Comparison of ENCODE assay signal across 8 cellular contexts in the genomic region with DNA sequence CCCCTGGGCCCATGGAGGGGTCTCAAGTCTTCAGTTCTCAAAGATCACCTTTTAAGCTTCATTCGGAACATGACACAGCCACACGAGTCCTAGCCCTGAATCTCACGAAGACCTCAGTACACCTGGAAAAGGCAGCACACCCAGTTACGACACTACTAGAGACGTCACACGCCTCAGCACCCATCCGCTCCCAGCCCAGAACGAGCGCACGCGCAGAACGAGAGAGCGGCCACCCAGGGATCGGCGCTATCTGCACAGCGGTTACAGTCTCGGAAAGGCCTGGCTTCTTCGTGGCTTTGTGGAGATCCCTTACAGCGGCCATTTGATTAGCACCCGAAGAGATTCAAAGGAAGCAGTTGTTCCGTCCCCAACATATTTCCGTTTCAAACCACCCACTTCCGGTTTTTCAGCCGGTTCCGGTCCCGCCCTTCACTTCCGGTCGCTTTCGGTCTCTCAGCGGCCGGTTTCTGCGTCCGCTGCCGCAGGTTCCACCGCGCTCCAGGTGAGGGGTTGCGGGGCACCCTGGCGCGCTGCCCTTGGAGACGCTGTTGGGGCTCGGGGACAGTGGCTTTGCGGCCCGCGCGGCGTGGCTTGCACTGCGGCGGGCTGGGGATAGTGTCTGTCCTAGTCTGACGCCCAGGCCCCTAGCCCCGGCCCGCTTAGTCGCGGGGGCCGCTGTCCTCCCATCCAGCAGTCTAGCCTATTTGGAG. TPM values are rescaled to one million over a fixed set of nuclear protein-coding genes. Genes with fewer than 3 reads are reported as not detected.
DNase-seq lines count a peak whose midpoint lies in the region; ATAC-seq and TF ChIP-seq lines count a peak whose summit lies in the region.

A gene with protein sequence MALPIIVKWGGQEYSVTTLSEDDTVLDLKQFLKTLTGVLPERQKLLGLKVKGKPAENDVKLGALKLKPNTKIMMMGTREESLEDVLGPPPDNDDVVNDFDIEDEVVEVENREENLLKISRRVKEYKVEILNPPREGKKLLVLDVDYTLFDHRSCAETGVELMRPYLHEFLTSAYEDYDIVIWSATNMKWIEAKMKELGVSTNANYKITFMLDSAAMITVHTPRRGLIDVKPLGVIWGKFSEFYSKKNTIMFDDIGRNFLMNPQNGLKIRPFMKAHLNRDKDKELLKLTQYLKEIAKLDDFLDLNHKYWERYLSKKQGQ (plus strand): TSS at position 432 of the 710 bp plus-strand sequence. CDS start 5,626 bp downstream, outside the sequence.

- ATAC-seq in GM21529 (IDR thresholded peaks at IDR 0.05; ENCODE audit: unreplicated experiment) (peak; percentile 94), IMR-90 (ENCODE audit: low read depth) (peak; percentile 91), mucosa of descending colon (peak; percentile 96)

- in situ Hi-C loops in IMR-90 (cut with MboI; ENCODE audit: low sequenced_read_pairs), result loop anchor here (5.0 kb wide), 1 partner anchor 106 kb away; no protein-coding TSS in a partner anchor

- intact Hi-C loops in IMR-90 (cut with micrococcal nuclease), result loop anchor here (1.0 to 2.0 kb wide), 2 partner anchors 54 to 106 kb away; a partner anchor contains a TSS
- intact Hi-C loops in mucosa of descending colon (cut with DNase I, micrococcal nuclease), result loop anchor here in 1 of 2 donors (10.0 kb wide), 1 partner anchor 108 kb away; no protein-coding TSS in a partner anchor

- H3K9me3 ChIP-seq in IMR-90 (ENCODE audit: control insufficient read depth, insufficient read depth, low read length) (no peaks in the 10 kb centered on the region), mucosa of descending colon (no peaks in the 10 kb centered on the region)

- CTCF ChIA-PET in IMR-90 (lab: Yijun Ruan, JAX), result no interaction called here

- peak within 1 kb of the TSS; percentile 93 for H2AK5ac ChIP-seq in IMR-90 (ENCODE audit: low read depth, low read length)

- no TSS peak for BruUV-seq in IMR-90 (replicated peaks; lab: Mats Ljungman, UMichigan)

- peak within 1 kb of the TSS; percentile 87 for H4K5ac ChIP-seq in IMR-90 (ENCODE audit: low read depth, low read length)

- peak within 1 kb of the TSS; percentile 100 for H2AFZ ChIP-seq in IMR-90 (replicated peaks; ENCODE audit: low read length, poor library complexity)

- H4K20me1 ChIP-seq in IMR-90 (ENCODE audit: insufficient read depth, low read length), result no peaks in the 10 kb centered on the region

- peak within 1 kb of the TSS; percentile 97 for H2BK15ac ChIP-seq in IMR-90 (ENCODE audit: low read depth, low read length)

- peak within 1 kb of the TSS; percentile 96 to 99 for H4K8ac ChIP-seq in IMR-90 (ENCODE audit: low read depth in 2 of 2, low read length in 2 of 2)

- peaks cover 3% of the 10 kb centered on the region; the same call in 1 of the 2 replicates for H3K9me1 ChIP-seq in IMR-90 (ENCODE audit: insufficient read depth, low read length)

- 0 out of 2 replicates have a peak, but pooled peaks have one; percentile 3 for TF ChIP-seq RAD21 in IMR-90 (IDR thresholded peaks at IDR 0.05; ENCODE audit: low read length)

- peak within 1 kb of the TSS; percentile 100 for H3K23ac ChIP-seq in IMR-90 (ENCODE audit: low read depth, low read length)

- H3K4me2 ChIP-seq in IMR-90 (ENCODE audit: low read depth, low read length), result peak within 1 kb of the TSS; percentile 89

- peak within 1 kb of the TSS; percentile 87 for H3K18ac ChIP-seq in IMR-90 (ENCODE audit: low read depth, low read length)

- no CpG with 5 or more reads among the region's 54 CpGs for WGBS in IMR-90 (ENCODE audit: extremely low coverage in 2 of 2, insufficient read length in 1 of 2), 2 experiments

- H3K36me3 ChIP-seq in IMR-90 (ENCODE audit: control insufficient read depth, insufficient read depth, low read length), result no peaks in the 10 kb centered on the region; the same call in 1 of the 2 replicates
- H3K36me3 ChIP-seq in mucosa of descending colon (ENCODE audit: low read depth), result no peaks in the 10 kb centered on the region

- H2BK5ac ChIP-seq in IMR-90 (ENCODE audit: low read depth, low read length, poor library complexity, severe bottlenecking), result peak within 1 kb of the TSS; percentile 95

- DNase-seq in DMS 273 treated with DMSO at 0.1 percent for 48 hours (lab: John Stamatoyannopoulos, UW) (peak; percentile 88), IMR-90 (peak; percentile 73), OCI-M2 (lab: John Stamatoyannopoulos, UW; ENCODE audit: unreplicated experiment) (peak; percentile 13), activated T-cell treated with anti-CD3 and anti-CD28 coated beads for 4 hours (peak; percentile 60), epithelial cell of prostate (ENCODE audit: low read depth, low spot score) (peak; percentile 44), mucosa of descending colon (peak; percentile 87 to 88 (median 88))
- DNase-seq in stimulated activated CD8-positive, alpha-beta memory T cell treated with anti-CD3 and anti-CD28 coated beads, Interleukin-4, amount 100 ng/mL, for 24 hours (ENCODE audit: low read depth), result peak; percentile 68

- peak within 1 kb of the TSS; percentile 99 for H3K4ac ChIP-seq in IMR-90 (ENCODE audit: low read depth, low read length)

- H4K91ac ChIP-seq in IMR-90 (ENCODE audit: insufficient read depth, low read depth, low read length), result peak within 1 kb of the TSS; percentile 99

- peak within 1 kb of the TSS; percentile 92 for H3K9ac ChIP-seq in IMR-90 (ENCODE audit: low read depth, low read length)

- H2BK120ac ChIP-seq in IMR-90 (ENCODE audit: low read depth, low read length), result peak within 1 kb of the TSS; percentile 96

- H3K27ac ChIP-seq in IMR-90 (ENCODE audit: insufficient read depth, low read length) (peak within 1 kb of the TSS; percentile 93), epithelial cell of prostate (peak within 1 kb of the TSS; percentile 98)

- H3K14ac ChIP-seq in IMR-90 (replicated peaks; ENCODE audit: low read depth, low read length), result peak within 1 kb of the TSS; percentile 100

- TF ChIP-seq POLR2A in IMR-90 (IDR thresholded peaks at IDR 0.05; ENCODE audit: low read depth, low read length), result peak; percentile 68

- no peak for TF ChIP-seq CTCF in IMR-90 (conservative IDR thresholded peaks at IDR 0.05; ENCODE audit: low read depth, low read length)
- TF ChIP-seq CTCF in mucosa of descending colon (IDR thresholded peaks at IDR 0.05), result no peak

- POLR2A ChIA-PET in IMR-90 (lab: Charles Lee; ENCODE audit: unreplicated experiment), result no interaction called here

- peaks cover 3% of the 10 kb centered on the region; the same call in 1 of the 2 replicates for H3K4me1 ChIP-seq in IMR-90 (ENCODE audit: control insufficient read depth, insufficient read depth, low read length)
- peaks cover 8% of the 10 kb centered on the region for H3K4me1 ChIP-seq in mucosa of descending colon (ENCODE audit: low read depth)

- H3K56ac ChIP-seq in IMR-90 (ENCODE audit: extremely low read depth, insufficient read depth, low read length), result peak within 1 kb of the TSS; percentile 99

- dilution Hi-C loops in IMR-90 (cut with HindIII; ENCODE audit: low sequenced_read_pairs, unreplicated experiment), result loop anchor here (25.0 kb wide), 1 partner anchor 101 kb away; no protein-coding TSS in a partner anchor

- peak within 1 kb of the TSS; percentile 69; the same call in 1 of the 2 replicates for H2BK20ac ChIP-seq in IMR-90 (ENCODE audit: low read depth, low read length)

- peak within 1 kb of the TSS; percentile 94 for H2AK9ac ChIP-seq in IMR-90 (replicated peaks; ENCODE audit: low read depth, low read length, poor library complexity)

- H3K27me3 ChIP-seq in IMR-90 (ENCODE audit: control insufficient read depth, insufficient read depth, low read length), result no peaks in the 10 kb centered on the region

- H3K4me3 ChIP-seq in IMR-90 (ENCODE audit: insufficient read depth, low read depth, low read length) (peak within 1 kb of the TSS; percentile 64), mucosa of descending colon (peak within 1 kb of the TSS; percentile 93)

- H3K79me1 ChIP-seq in IMR-90 (ENCODE audit: low read depth in 1 of 2, low read length in 2 of 2), result peaks cover 10 to 45% of the 10 kb centered on the region in 2 experiments

TF ChIP-seq in IMR-90, 13 proteins besides CTCF, POLR2A, EP300 and RAD21:
- TF ChIP-seq BHLHE40 (IDR thresholded peaks at IDR 0.05; ENCODE audit: low read depth, low read length) (no peak), CEBPB (IDR thresholded peaks at IDR 0.05; ENCODE audit: low read depth, low read length) (peak; percentile 80), CHD1 (IDR thresholded peaks at IDR 0.05; ENCODE audit: low read depth, low read length) (no peak), MXI1 (IDR thresholded peaks at IDR 0.05; ENCODE audit: borderline replicate concordance, low read depth, low read length) (peak; percentile 51; the same call in 1 of the 2 replicates)
- TF ChIP-seq, protein P1, sequence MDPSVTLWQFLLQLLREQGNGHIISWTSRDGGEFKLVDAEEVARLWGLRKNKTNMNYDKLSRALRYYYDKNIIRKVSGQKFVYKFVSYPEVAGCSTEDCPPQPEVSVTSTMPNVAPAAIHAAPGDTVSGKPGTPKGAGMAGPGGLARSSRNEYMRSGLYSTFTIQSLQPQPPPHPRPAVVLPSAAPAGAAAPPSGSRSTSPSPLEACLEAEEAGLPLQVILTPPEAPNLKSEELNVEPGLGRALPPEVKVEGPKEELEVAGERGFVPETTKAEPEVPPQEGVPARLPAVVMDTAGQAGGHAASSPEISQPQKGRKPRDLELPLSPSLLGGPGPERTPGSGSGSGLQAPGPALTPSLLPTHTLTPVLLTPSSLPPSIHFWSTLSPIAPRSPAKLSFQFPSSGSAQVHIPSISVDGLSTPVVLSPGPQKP (IDR thresholded peaks at IDR 0.05; ENCODE audit: borderline replicate concordance, low read depth, low read length), result 0 out of 2 replicates have a peak, but pooled peaks have one; percentile 67
TF ChIP-seq in IMR-90: peak in this region for 3.

RNA-seq across cellular contexts. Expression of the gene that starts here (rescaled TPM):
- total RNA-seq in IMR-90 (2012; rRNA removed) (11.7 and 23.1 TPM in 2 replicates), mucosa of descending colon (10 to 100 TPM; 12.1 to 18.3 (median 17.7) TPM)
- polyA plus RNA-seq in IMR-90 (2012; rRNA removed), result 13.0 and 17.5 TPM in 2 replicates
- polyA plus RNA-seq in IMR-90 (2012; cell fraction: cytosol; rRNA removed), result 1.4 and 5.3 TPM in 2 replicates
- 0.42 and 5.4 TPM in 2 replicates for polyA plus RNA-seq in IMR-90 (2012; cell fraction: nucleus; rRNA removed; ENCODE audit: low replicate concordance)

Comparison
In these comparisons a context has a peak if more than half of its experiments do, and no peak if none do; other contexts are left out.
1. Peak in every context shown above with its lines: DNase-seq, ATAC-seq, H3K4me3 ChIP-seq and H3K27ac ChIP-seq.
2. DNase-seq: peak in every context shown above with its lines; median percentile 88 in DMS 273 treated with DMSO at 0.1 percent for 48 hours; 88 in mucosa of descending colon; 73 in IMR-90; 68 in stimulated activated CD8-positive, alpha-beta memory T cell treated with anti-CD3 and anti-CD28 coated beads, Interleukin-4, amount 100 ng/mL, for 24 hours; 60 in activated T-cell treated with anti-CD3 and anti-CD28 coated beads for 4 hours; 44 in epithelial cell of prostate; 13 in OCI-M2.